9 cellular contexts compared by ENCODE assay signal in genomic region chr16:64083428-64084129, GRCh38.
"Had no signal": no experiment of that assay in that cellular context is flagged by ENCODE, and none has a peak within 500 bp of the region (broad histone marks: within the 10 kb centered on the region; RNA-seq: fewer than 3 reads in every experiment).

No MANE protein-coding gene starts in this region.

- H3K36me3 ChIP-seq: HAP-1 had no signal

- H2AFZ ChIP-seq: GM23248 had no signal

- ATAC-seq: HCT116 had no signal

- FAIRE-seq: HTR-8/SVneo had no signal

- DNase-seq: GM23248, GOT3, H7, IMR-90, KBM-7 had no signal

- H3K9me3 ChIP-seq: HAP-1 had no signal

- H3K9ac ChIP-seq: GM23248, KMS-11 had no signal

- H3K4me1 ChIP-seq: HAP-1 had no signal

- H3K4me2 ChIP-seq: KMS-11 had no signal

- H3K4me3 ChIP-seq: GM23248, HAP-1 had no signal

- H3K27ac ChIP-seq: GM23248, KMS-11 had no signal
